1 cellular context compared by ENCODE assay signal in genomic region chr1:226786550-226786949, GRCh38.
A peak's percentile ranks its signal among the peaks of the same experiment; 100 is the strongest.
TF ChIP-seq lines count a peak whose summit lies in the region.

No MANE protein-coding gene starts in this region.

TF ChIP-seq in GM12878, 131 proteins besides CTCF, POLR2A, EP300 and RAD21 (continued from another document):
- TF ChIP-seq NFIC (IDR thresholded peaks at IDR 0.05; ENCODE audit: low read depth, low read length), result peak; percentile 54; the same call in 1 of the 2 replicates
- TF ChIP-seq JUNB (IDR thresholded peaks at IDR 0.05), result peak; percentile 85
- 0 out of 2 replicates have a peak, but pooled peaks have one; percentile 67 for TF ChIP-seq TCF3 (IDR thresholded peaks at IDR 0.05; ENCODE audit: borderline replicate concordance, insufficient read depth, low read depth, low read length)
- 0 out of 2 replicates have a peak, but pooled peaks have one; percentile 13 for TF ChIP-seq TAF1 (IDR thresholded peaks at IDR 0.05; ENCODE audit: borderline replicate concordance, low read depth, low read length)
- TF ChIP-seq MTA2 (IDR thresholded peaks at IDR 0.05; ENCODE audit: low read depth), result no peak
- peak; percentile 29; the same call in 1 of the 2 replicates for TF ChIP-seq PAX5 (IDR thresholded peaks at IDR 0.05; ENCODE audit: borderline replicate concordance, low read depth, low read length)
- TF ChIP-seq WRNIP1 (IDR thresholded peaks at IDR 0.05; ENCODE audit: borderline replicate concordance, low read depth, low read length), result no peak
- 0 out of 2 replicates have a peak, but pooled peaks have one; percentile 21 for TF ChIP-seq IRF4 (IDR thresholded peaks at IDR 0.05; ENCODE audit: low read depth, low read length)
- TF ChIP-seq FOXK2 (IDR thresholded peaks at IDR 0.05), result no peak
- no peak for TF ChIP-seq STAT3 (IDR thresholded peaks at IDR 0.05; ENCODE audit: low read depth, low read length)
- peak; percentile 43 for TF ChIP-seq PKNOX1 (IDR thresholded peaks at IDR 0.05)
TF ChIP-seq in GM12878: peak in this region for 19.
